Comparison of ENCODE assay signal across 26 cellular contexts in genomic region chr20:37108676-37109075, GRCh38.
"Had no signal": no experiment of that assay in that cellular context is flagged by ENCODE, and none has a peak within 500 bp of the region (broad histone marks: within the 10 kb centered on the region; RNA-seq: fewer than 3 reads in every experiment).

No MANE protein-coding gene starts in this region.

- H2AFZ ChIP-seq: PC-9 had no signal

- H3K4me2 ChIP-seq: PC-9 had no signal

- H3K4me3 ChIP-seq: coronary artery, MG63, PC-9, SK-N-MC had no signal

- H3K27ac Mint-ChIP-seq: activated CD4-positive, alpha-beta T cell treated with anti-CD3 and anti-CD28 coated beads for 36 hours; activated CD8-positive, alpha-beta T cell treated with anti-CD3 and anti-CD28 coated beads for 36 hours; activated naive CD4-positive, alpha-beta T cell treated with anti-CD3 and anti-CD28 coated beads, Interleukin-2, amount 10 ng/mL, durations not matched to agents 7 days and 5 days; activated naive CD8-positive, alpha-beta T cell treated with anti-CD3 and anti-CD28 coated beads for 36 hours; activated T-cell treated with anti-CD3 and anti-CD28 coated beads, Interleukin-2, amount 50 U/mL, for 72 hours; activated T-helper 2 cell treated with anti-CD3 and anti-CD28 coated beads, Interferon-gamma antibody, Interleukin-2, Interleukin-4, amounts not matched to agents 10 μg/mL and 5 μg/mL and 100 μg/mL, durations not matched to agents 14 hours and 24 hours and 36 hours; T-cell had no signal

- ATAC-seq: activated CD4-positive, alpha-beta T cell treated with anti-CD3 and anti-CD28 coated beads for 36 hours; activated CD8-positive, alpha-beta T cell treated with anti-CD3 and anti-CD28 coated beads for 36 hours; activated T-cell treated with anti-CD3 and anti-CD28 coated beads, Interleukin-2, amount 50 U/mL, for 72 hours; T-cell had no signal

- H3K36me3 ChIP-seq: MG63, WERI-Rb-1 had no signal

- H3K36me3 Mint-ChIP-seq: activated naive CD4-positive, alpha-beta T cell treated with anti-CD3 and anti-CD28 coated beads, Interleukin-2, amount 10 ng/mL, durations not matched to agents 7 days and 5 days; activated naive CD8-positive, alpha-beta T cell treated with anti-CD3 and anti-CD28 coated beads for 36 hours; T-cell had no signal

- H3K4me3 Mint-ChIP-seq: activated CD4-positive, alpha-beta T cell treated with anti-CD3 and anti-CD28 coated beads for 36 hours; activated CD8-positive, alpha-beta T cell treated with anti-CD3 and anti-CD28 coated beads for 36 hours; activated naive CD4-positive, alpha-beta T cell treated with anti-CD3 and anti-CD28 coated beads, Interleukin-2, amount 10 ng/mL, durations not matched to agents 7 days and 5 days; activated naive CD8-positive, alpha-beta T cell treated with anti-CD3 and anti-CD28 coated beads for 36 hours; activated T-cell treated with anti-CD3 and anti-CD28 coated beads, Interleukin-2, amount 50 U/mL, for 72 hours; T-cell had no signal

- H3K27me3 ChIP-seq: MG63 had no signal

- H3K9me3 ChIP-seq: MG63 had no signal

- H3K9me3 Mint-ChIP-seq: activated CD8-positive, alpha-beta T cell treated with anti-CD3 and anti-CD28 coated beads for 36 hours; activated naive CD4-positive, alpha-beta T cell treated with anti-CD3 and anti-CD28 coated beads, Interleukin-2, amount 10 ng/mL, durations not matched to agents 7 days and 5 days; activated naive CD8-positive, alpha-beta T cell treated with anti-CD3 and anti-CD28 coated beads for 36 hours; activated T-cell treated with anti-CD3 and anti-CD28 coated beads, Interleukin-2, amount 50 U/mL, for 72 hours; activated T-helper 2 cell treated with anti-CD3 and anti-CD28 coated beads, Interferon-gamma antibody, Interleukin-2, Interleukin-4, amounts not matched to agents 10 μg/mL and 5 μg/mL and 100 μg/mL, durations not matched to agents 14 hours and 24 hours and 36 hours; T-cell had no signal

- H3K27ac ChIP-seq: coronary artery, PC-9, SK-N-MC, WERI-Rb-1 had no signal

- DNase-seq: activated CD4-positive, alpha-beta T cell treated with anti-CD3 and anti-CD28 coated beads for 36 hours; activated CD4-positive, alpha-beta T cell treated with anti-CD3 and anti-CD28 coated beads, Interleukin-2, amount 50 U/mL, for 1 hour; activated CD8-positive, alpha-beta memory T cell treated with anti-CD3 and anti-CD28 coated beads, Interleukin-2, amount 50 U/mL, for 4 hours; activated CD8-positive, alpha-beta T cell treated with anti-CD3 and anti-CD28 coated beads for 36 hours; activated gamma-delta T cell treated with Interleukin-2 at 50 U/mL for 16 hours; activated naive CD4-positive, alpha-beta T cell treated with anti-CD3 and anti-CD28 coated beads, Interleukin-2, amount 10 ng/mL, durations not matched to agents 7 days and 5 days; activated naive CD8-positive, alpha-beta T cell treated with anti-CD3 and anti-CD28 coated beads for 36 hours; activated T-cell treated with anti-CD3 and anti-CD28 coated beads, Interleukin-2, amount 50 U/mL, for 72 hours; central memory CD4-positive, alpha-beta T cell; Karpas-422; MG63; MV-4-11; NCI-H1092 treated with DMSO at 0.1 percent for 48 hours; NCI-H1436; NCI-H187; NCI-H2081; NCI-H446; NCI-H524; PC-9; T-cell; T-helper 2 cell; T1000; WERI-Rb-1 had no signal

- H3K27me3 Mint-ChIP-seq: activated CD4-positive, alpha-beta T cell treated with anti-CD3 and anti-CD28 coated beads for 36 hours; activated CD8-positive, alpha-beta T cell treated with anti-CD3 and anti-CD28 coated beads for 36 hours; activated naive CD4-positive, alpha-beta T cell treated with anti-CD3 and anti-CD28 coated beads, Interleukin-2, amount 10 ng/mL, durations not matched to agents 7 days and 5 days; activated naive CD8-positive, alpha-beta T cell treated with anti-CD3 and anti-CD28 coated beads for 36 hours; T-cell had no signal

- H3K4me1 Mint-ChIP-seq: activated CD4-positive, alpha-beta T cell treated with anti-CD3 and anti-CD28 coated beads for 36 hours; activated naive CD4-positive, alpha-beta T cell treated with anti-CD3 and anti-CD28 coated beads, Interleukin-2, amount 10 ng/mL, durations not matched to agents 7 days and 5 days; T-cell had no signal
